In the genomic region with DNA sequence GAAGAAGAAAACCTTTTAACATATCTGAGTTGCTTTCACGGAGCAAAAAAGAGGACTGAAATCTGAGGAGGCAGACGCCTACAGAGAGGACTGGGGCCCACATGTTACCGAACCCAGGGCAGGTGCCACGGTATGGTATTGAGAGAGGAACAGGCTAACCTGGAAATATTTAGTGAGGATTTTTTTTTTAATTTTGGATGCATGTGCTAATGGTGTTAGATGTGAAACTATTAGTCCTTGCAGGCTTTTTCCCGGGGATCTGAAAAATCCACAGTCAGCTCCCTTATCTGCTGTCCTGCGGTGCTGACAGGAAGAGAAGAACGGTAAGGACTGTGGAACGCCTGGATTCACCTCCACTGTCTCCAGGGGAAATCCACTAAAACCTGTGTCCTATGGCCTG, we compare ENCODE assay signal across 23 cellular contexts.
DNase-seq lines count a peak whose midpoint lies in the region; ATAC-seq, FAIRE-seq and TF ChIP-seq lines count a peak whose summit lies in the region.
"Had no signal": no experiment of that assay in that cellular context is flagged by ENCODE, and none has a peak within 500 bp of the region (broad histone marks: within the 10 kb centered on the region; RNA-seq: fewer than 3 reads in every experiment).

No MANE protein-coding gene starts in this region.

- DNase-seq in A549 (ENCODE audit: low read depth in 1 of 2, low spot score in 1 of 2) (no peak), RCC 7860 (ENCODE audit: low spot score) (peak; percentile 3), nephron progenitor cell (no peak)
- DNase-seq: ACHN; BE2C; C1 segment of cervical spinal cord; CD4-positive, CD25-positive, alpha-beta regulatory T cell; CD8-positive, alpha-beta memory T cell; COR-L47; DMS 273 treated with DMSO at 0.1 percent for 48 hours; DMS53; H9; IMR-90 had no signal

- POLR2A ChIA-PET in A549 (lab: Yijun Ruan, JAX): no interaction called here

- H3K36me3 Mint-ChIP-seq in stimulated activated memory B cell treated with anti-CD40 and anti-IgM and Interleukin-4, amounts not matched to agents 10 μg/mL and 1 μg/mL and 100 μg/mL, for 72 hours: peaks cover 8% of the 10 kb centered on the region
- H3K36me3 Mint-ChIP-seq in nephron progenitor cell (ENCODE audit: low read depth): peaks cover 10% of the 10 kb centered on the region
- H3K36me3 Mint-ChIP-seq: CD4-positive, CD25-positive, alpha-beta regulatory T cell; CD8-positive, alpha-beta memory T cell had no signal

- peak overlapping the region; percentile 31 for H3K27ac Mint-ChIP-seq in stimulated activated memory B cell treated with anti-CD40 and anti-IgM and Interleukin-4, amounts not matched to agents 10 μg/mL and 1 μg/mL and 100 μg/mL, for 72 hours
- H3K27ac Mint-ChIP-seq in nephron progenitor cell: no peak overlapping the region
- H3K27ac Mint-ChIP-seq: CD4-positive, CD25-positive, alpha-beta regulatory T cell; H9 had no signal

- TF ChIP-seq CTCF in A549 (IDR thresholded peaks at IDR 0.05): no peak
- TF ChIP-seq CTCF in nephron progenitor cell (IDR thresholded peaks at IDR 0.05): no peak

- H3K4me3 ChIP-seq in A549: no peak overlapping the region
- H3K4me3 ChIP-seq: K562 had no signal

- TF ChIP-seq RAD21 in A549 (conservative IDR thresholded peaks at IDR 0.05 in 1 of 2, IDR thresholded peaks at IDR 0.05 in 1 of 2): no peak

- TF ChIP-seq POLR2A in A549 (IDR thresholded peaks at IDR 0.05; ENCODE audit: low read length): no peak
- peak; percentile 23 for TF ChIP-seq POLR2A in GM19193 (IDR thresholded peaks at IDR 0.05; ENCODE audit: extremely low read depth, insufficient read depth, insufficient read length)

- H3K4me2 ChIP-seq in A549: no peak overlapping the region

- 17% methylated on average over 8 of the region's 8 CpGs for WGBS in A549 (ENCODE audit: missing lambda C conversion rate)

- H3K4me3 Mint-ChIP-seq in stimulated activated memory B cell treated with anti-CD40 and anti-IgM and Interleukin-4, amounts not matched to agents 10 μg/mL and 1 μg/mL and 100 μg/mL, for 72 hours: no peak overlapping the region
- H3K4me3 Mint-ChIP-seq in nephron progenitor cell: no peak overlapping the region
- H3K4me3 Mint-ChIP-seq: CD4-positive, CD25-positive, alpha-beta regulatory T cell; CD8-positive, alpha-beta memory T cell; H9 had no signal

- no peaks in the 10 kb centered on the region for H3K9me3 Mint-ChIP-seq in stimulated activated memory B cell treated with anti-CD40 and anti-IgM and Interleukin-4, amounts not matched to agents 10 μg/mL and 1 μg/mL and 100 μg/mL, for 72 hours
- H3K9me3 Mint-ChIP-seq in nephron progenitor cell: peaks cover 99% of the 10 kb centered on the region
- H3K9me3 Mint-ChIP-seq: CD4-positive, CD25-positive, alpha-beta regulatory T cell; CD8-positive, alpha-beta memory T cell had no signal

- no peaks in the 10 kb centered on the region for H3K4me1 ChIP-seq in A549
- H3K4me1 ChIP-seq: BE2C had no signal

- FAIRE-seq in A549 (lab: Jason Lieb, UNC) (no peak), RCC 7860 (lab: Jason Lieb, UNC) (no peak)
- FAIRE-seq: G401.6, GM12892, GM18507, GM19239, H1, K562 had no signal

- no peak for TF ChIP-seq EP300 in A549 (IDR thresholded peaks at IDR 0.05)

- CTCF ChIA-PET in A549 (lab: Yijun Ruan, JAX): interaction anchor here (1.2 to 1.8 kb wide), 2 partner anchors 9 to 17 kb away, joined by 4 read pairs; no protein-coding TSS in a partner anchor

- H3K9me3 ChIP-seq in A549: no peaks in the 10 kb centered on the region
- H3K9me3 ChIP-seq: BE2C had no signal

- H3K27ac ChIP-seq in A549: no peak overlapping the region
- H3K27ac ChIP-seq: HL-60 had no signal

- no peak for ATAC-seq in A549
- no peak for ATAC-seq in stimulated activated memory B cell treated with anti-CD40 and anti-IgM and Interleukin-4, amounts not matched to agents 10 μg/mL and 1 μg/mL and 100 μg/mL, for 72 hours
- no peak for ATAC-seq in GM18511 (IDR thresholded peaks at IDR 0.05; ENCODE audit: unreplicated experiment)
- ATAC-seq: K562 had no signal

- no peaks in the 10 kb centered on the region for H3K27me3 Mint-ChIP-seq in stimulated activated memory B cell treated with anti-CD40 and anti-IgM and Interleukin-4, amounts not matched to agents 10 μg/mL and 1 μg/mL and 100 μg/mL, for 72 hours
- no peaks in the 10 kb centered on the region for H3K27me3 Mint-ChIP-seq in nephron progenitor cell (ENCODE audit: low read depth, poor library complexity)

- H3K4me1 Mint-ChIP-seq in stimulated activated memory B cell treated with anti-CD40 and anti-IgM and Interleukin-4, amounts not matched to agents 10 μg/mL and 1 μg/mL and 100 μg/mL, for 72 hours: peaks cover 32% of the 10 kb centered on the region
- H3K4me1 Mint-ChIP-seq in nephron progenitor cell: no peaks in the 10 kb centered on the region
- H3K4me1 Mint-ChIP-seq: H9 had no signal

TF ChIP-seq in A549, 52 proteins besides CTCF, POLR2A, EP300 and RAD21:
- TF ChIP-seq NFE2L2 (conservative IDR thresholded peaks at IDR 0.05; ENCODE audit: low read length): no peak
- TF ChIP-seq CEBPB (IDR thresholded peaks at IDR 0.05): 0 out of 4 replicates have a peak, but pooled peaks of 1 of the 2 experiments have one; percentile 2
- TF ChIP-seq BHLHE40 (IDR thresholded peaks at IDR 0.05; ENCODE audit: low read depth, low read length): no peak
- TF ChIP-seq RNF2 (IDR thresholded peaks at IDR 0.05; ENCODE audit: borderline replicate concordance, low read depth): 0 out of 2 replicates have a peak, but pooled peaks have one; percentile 6
